Comparison of ENCODE assay signal across 13 cellular contexts in genomic region chr19:23002690-23003422, GRCh38. TPM values are rescaled to one million over a fixed set of nuclear protein-coding genes. Genes with fewer than 3 reads are reported as not detected.
DNase-seq lines count a peak whose midpoint lies in the region; ATAC-seq and TF ChIP-seq lines count a peak whose summit lies in the region.
"Had no signal": no experiment of that assay in that cellular context is flagged by ENCODE, and none has a peak within 500 bp of the region (broad histone marks: within the 10 kb centered on the region; RNA-seq: fewer than 3 reads in every experiment).

Gene ZNF728, minus strand, starts transcription at chr19:23003176. Its CDS starts 146 bp downstream, at chr19:23003030.

- no peak for ATAC-seq in esophagus mucosa
- ATAC-seq: naive thymus-derived CD4-positive, alpha-beta T cell had no signal

- TF ChIP-seq POLR2A in thyroid gland (IDR thresholded peaks at IDR 0.05): no peak

- H3K4me3 ChIP-seq in muscle layer of duodenum (ENCODE audit: low read depth in 1 of 2, low read length in 2 of 2): peak within 1 kb of the TSS; percentile 52 to 72
- peak within 1 kb of the TSS in 2 of 3 donors; percentile 9 to 19 for H3K4me3 ChIP-seq in thyroid gland (replicated peaks in 1 of 3)
- H3K4me3 ChIP-seq: PC-9 had no signal

- peaks cover 0 to 12% of the 10 kb centered on the region in 2 donors for H3K9me3 ChIP-seq in muscle layer of duodenum (ENCODE audit: control insufficient read depth in 1 of 2, low read length in 2 of 2)
- no peaks in the 10 kb centered on the region for H3K9me3 ChIP-seq in thyroid gland

- TF ChIP-seq CTCF in thyroid gland (IDR thresholded peaks at IDR 0.05): no peak

- H3K4me1 ChIP-seq in muscle layer of duodenum (ENCODE audit: control insufficient read depth in 1 of 2, insufficient read depth in 2 of 2, low read length in 2 of 2): no peaks in the 10 kb centered on the region
- H3K4me1 ChIP-seq in thyroid gland: no peaks in the 10 kb centered on the region

- H3K36me3 ChIP-seq in muscle layer of duodenum (ENCODE audit: control insufficient read depth in 1 of 2, insufficient read depth in 2 of 2, low read length in 2 of 2) (no peaks in the 10 kb centered on the region), thyroid gland (no peaks in the 10 kb centered on the region)

- H3K27ac ChIP-seq in muscle layer of duodenum (ENCODE audit: low read length): no peak within 1 kb of the TSS
- peak within 1 kb of the TSS in 2 of 3 donors; percentile 17 to 18 for H3K27ac ChIP-seq in thyroid gland
- H3K27ac ChIP-seq: epithelial cell of prostate, PC-9 had no signal

- peak; percentile 56 for DNase-seq in NCI-H146 (lab: John Stamatoyannopoulos, UW)
- no peak for DNase-seq in NCI-H146 treated with DMSO at 0.1 percent for 48 hours (lab: John Stamatoyannopoulos, UW; ENCODE audit: unreplicated experiment)
- DNase-seq in fibroblast of peridontal ligament (ENCODE audit: extremely low read depth): peak; percentile 1
- DNase-seq in thyroid gland: peak; percentile 52 to 54
- DNase-seq in SKM-1 treated with dmso at 0.1 percent for 144 hours (lab: John Stamatoyannopoulos, UW; ENCODE audit: unreplicated experiment): no peak
- no peak for DNase-seq in NCI-H2171 treated with DMSO at 0.1 percent for 48 hours (lab: John Stamatoyannopoulos, UW)
- DNase-seq: 8988T; activated naive CD4-positive, alpha-beta T cell treated with Interleukin-2 at 50 U/mL for 16 hours; naive thymus-derived CD4-positive, alpha-beta T cell; PC-9 had no signal

- no peaks in the 10 kb centered on the region for H3K27me3 ChIP-seq in muscle layer of duodenum (ENCODE audit: low read depth, low read length)
- H3K27me3 ChIP-seq in thyroid gland: no peaks in the 10 kb centered on the region

- WGBS in thyroid gland, 2 donors: 8 to 12% methylated on average over 39 to 40 of the region's 46 CpGs

- intact Hi-C loops in thyroid gland (cut with DNase I): no loop called here

RNA-seq across cellular contexts. Expression of gene ZNF728, which starts in this region (rescaled TPM):
- total RNA-seq in thyroid gland (1 to 10 TPM; 2.0 to 5.9 (median 2.6) TPM), esophagus mucosa (not detected)
- total RNA-seq: naive thymus-derived CD4-positive, alpha-beta T cell; PC-9 had no signal

Comparison
In these comparisons a context has a peak if more than half of its experiments do, and no peak if none do; other contexts are left out.
1. DNase-seq: peak in NCI-H146 (single experiment), fibroblast of peridontal ligament (single experiment) and thyroid gland (2 of 2); none in NCI-H146 treated with DMSO at 0.1 percent for 48 hours (single experiment), SKM-1 treated with dmso at 0.1 percent for 144 hours (single experiment) and NCI-H2171 treated with DMSO at 0.1 percent for 48 hours (single experiment).